Comparison of ENCODE assay signal across 8 cellular contexts in genomic region chr5:122312670-122312988, GRCh38. TPM values are rescaled to one million over a fixed set of nuclear protein-coding genes. Genes with fewer than 3 reads are reported as not detected.
DNase-seq lines count a peak whose midpoint lies in the region; ATAC-seq and TF ChIP-seq lines count a peak whose summit lies in the region.

No MANE protein-coding gene starts in this region.

- H3K4me3 Mint-ChIP-seq in IgD-negative memory B cell (peak overlapping the region in 3 of 4 donors; percentile 51 to 91 (median 78)), endodermal cell (peak overlapping the region; percentile 66)

- TF ChIP-seq CTCF in endodermal cell (conservative IDR thresholded peaks at IDR 0.05) = no peak

- peak; percentile 17 for ATAC-seq in GM18502 (IDR thresholded peaks at IDR 0.05; ENCODE audit: poor library complexity, unreplicated experiment)
- no peak for ATAC-seq in HG03159 (IDR thresholded peaks at IDR 0.05; ENCODE audit: unreplicated experiment)
- no peak for ATAC-seq in HG02970 (IDR thresholded peaks at IDR 0.05; ENCODE audit: low FRiP score, unreplicated experiment)

- peaks cover 0 to 9% (median 1%) of the 10 kb centered on the region in 3 donors for H3K4me1 Mint-ChIP-seq in IgD-negative memory B cell
- H3K4me1 Mint-ChIP-seq in endodermal cell = peaks cover 13% of the 10 kb centered on the region

- H3K27ac Mint-ChIP-seq in IgD-negative memory B cell = no peak overlapping the region
- no peak overlapping the region for H3K27ac Mint-ChIP-seq in endodermal cell

- H3K36me3 Mint-ChIP-seq in IgD-negative memory B cell = no peaks in the 10 kb centered on the region
- H3K36me3 Mint-ChIP-seq in endodermal cell (ENCODE audit: low read depth) = no peaks in the 10 kb centered on the region

- H3K4me3 ChIP-seq in endodermal cell (ENCODE audit: low read length) (peak overlapping the region; percentile 82), mucosa of rectum (ENCODE audit: low read length in 2 of 2) (peak overlapping the region; percentile 41 to 50)

- H3K36me3 ChIP-seq in endodermal cell (ENCODE audit: control insufficient read depth, insufficient read depth, low read length) (no peaks in the 10 kb centered on the region), mucosa of rectum (ENCODE audit: control insufficient read depth in 2 of 2, insufficient read depth in 2 of 2, low read length in 2 of 2) (no peaks in the 10 kb centered on the region)

- H3K4me1 ChIP-seq in endodermal cell (ENCODE audit: control insufficient read depth, insufficient read depth, low read length) (peaks cover 5% of the 10 kb centered on the region), mucosa of rectum (ENCODE audit: control insufficient read depth in 2 of 2, insufficient read depth in 2 of 2, low read length in 2 of 2) (peaks cover 8 to 11% of the 10 kb centered on the region in 2 donors)

- WGBS in endodermal cell (ENCODE audit: insufficient coverage in 1 of 2, insufficient read length in 1 of 2), 2 experiments = 3 to 5% methylated on average over 10 to 14 of the region's 14 CpGs

- DNase-seq in endodermal cell = no peak
- no peak for DNase-seq in NCI-H774 (lab: John Stamatoyannopoulos, UW)
- no peak for DNase-seq in GF-D8 (lab: John Stamatoyannopoulos, UW)

- H3K27me3 ChIP-seq in endodermal cell (ENCODE audit: control insufficient read depth, insufficient read depth, low read length, poor library complexity, severe bottlenecking) (peaks cover 68% of the 10 kb centered on the region), mucosa of rectum (ENCODE audit: control insufficient read depth in 2 of 2, insufficient read depth in 2 of 2, low read length in 2 of 2) (peaks cover 13 to 19% of the 10 kb centered on the region in 2 donors)

- H3K27me3 Mint-ChIP-seq in IgD-negative memory B cell (peaks cover 38% of the 10 kb centered on the region), endodermal cell (ENCODE audit: insufficient read depth) (peaks cover 61% of the 10 kb centered on the region)

- H3K9ac ChIP-seq in endodermal cell (ENCODE audit: extremely low read depth, low read length, poor library complexity, severe bottlenecking) (no peak overlapping the region), mucosa of rectum (ENCODE audit: low read depth in 1 of 2, low read length in 2 of 2) (peak overlapping the region; percentile 17 to 21)

- H3K9me3 Mint-ChIP-seq in IgD-negative memory B cell (peaks cover 0 to 7% (median 0%) of the 10 kb centered on the region in 3 donors), endodermal cell (no peaks in the 10 kb centered on the region)

- H3K27ac ChIP-seq in endodermal cell (ENCODE audit: low read depth, low read length) (peak overlapping the region; percentile 50), mucosa of rectum (ENCODE audit: low read depth in 2 of 2, low read length in 2 of 2) (peak overlapping the region in 1 of 2 donors; percentile 17)

- H3K9me3 ChIP-seq in endodermal cell (ENCODE audit: control insufficient read depth, low read length) (no peaks in the 10 kb centered on the region), mucosa of rectum (ENCODE audit: control insufficient read depth in 2 of 2, low read length in 2 of 2) (no peaks in the 10 kb centered on the region)

RNA-seq across cellular contexts. Expression of gene SNCAIP, which starts 0.6 kb away (rescaled TPM):
- not detected for polyA plus RNA-seq in IgD-negative memory B cell
- 1 to 10 TPM; 1.4 to 2.1 TPM for total RNA-seq in endodermal cell
- 15.0 TPM for polyA plus RNA-seq in endodermal cell (2013, experiment 1 of 2)
- polyA plus RNA-seq in endodermal cell (2013, experiment 2 of 2) = 18.3 TPM
